Comparison of ENCODE assay signal across 1 cellular context in genomic region chr6:132161283-132161682, GRCh38.
TF ChIP-seq lines count a peak whose summit lies in the region.

No MANE protein-coding gene starts in this region.

TF ChIP-seq in HepG2, 621 proteins besides CTCF, POLR2A, EP300 and RAD21 (continued from another document):
- TF ChIP-seq ZNF646 (CRISPR knock-in tag; IDR thresholded peaks at IDR 0.05): no peak
- TF ChIP-seq ZBTB37 (CRISPR knock-in tag; IDR thresholded peaks at IDR 0.05): no peak
- no peak for TF ChIP-seq GMEB1 (CRISPR knock-in tag; IDR thresholded peaks at IDR 0.05; ENCODE audit: borderline replicate concordance)
- TF ChIP-seq IRF9 (CRISPR knock-in tag; IDR thresholded peaks at IDR 0.05; ENCODE audit: borderline replicate concordance): no peak
- no peak for TF ChIP-seq NCOA1 (CRISPR knock-in tag; IDR thresholded peaks at IDR 0.05)
- no peak for TF ChIP-seq RBM39 (IDR thresholded peaks at IDR 0.05; ENCODE audit: low read depth, low read length, poor library complexity, severe bottlenecking)
- no peak for TF ChIP-seq ZNF652 (CRISPR knock-in tag; IDR thresholded peaks at IDR 0.05; ENCODE audit: borderline replicate concordance, low read depth)
- TF ChIP-seq ZBTB34 (CRISPR knock-in tag; IDR thresholded peaks at IDR 0.05): no peak
- no peak for TF ChIP-seq ZNF274 (CRISPR knock-in tag; IDR thresholded peaks at IDR 0.05)
- TF ChIP-seq PRDM10 (CRISPR knock-in tag; IDR thresholded peaks at IDR 0.05; ENCODE audit: low read depth): no peak
- TF ChIP-seq ZBTB40 (IDR thresholded peaks at IDR 0.05): no peak
- TF ChIP-seq ZBTB40 (CRISPR knock-in tag; IDR thresholded peaks at IDR 0.05): no peak
- 0 out of 2 replicates have a peak, but pooled peaks have one; percentile 19 for TF ChIP-seq MIER3 (CRISPR knock-in tag; IDR thresholded peaks at IDR 0.05; ENCODE audit: borderline replicate concordance)
- TF ChIP-seq ZIK1 (CRISPR knock-in tag; IDR thresholded peaks at IDR 0.05; ENCODE audit: borderline replicate concordance, low read depth): no peak
- TF ChIP-seq MYPOP (CRISPR knock-in tag; IDR thresholded peaks at IDR 0.05): peak; percentile 47; the same call in 1 of the 2 replicates
- TF ChIP-seq KLF16 (CRISPR knock-in tag; IDR thresholded peaks at IDR 0.05): peak in 1 of 2 experiments; percentile 27; a peak in 1 of 4 replicates
- peak; percentile 56; the same call in 1 of the 2 replicates for TF ChIP-seq MIXL1 (CRISPR knock-in tag; IDR thresholded peaks at IDR 0.05)
